ENCODE assay signal across 37 cellular contexts in the genomic region with DNA sequence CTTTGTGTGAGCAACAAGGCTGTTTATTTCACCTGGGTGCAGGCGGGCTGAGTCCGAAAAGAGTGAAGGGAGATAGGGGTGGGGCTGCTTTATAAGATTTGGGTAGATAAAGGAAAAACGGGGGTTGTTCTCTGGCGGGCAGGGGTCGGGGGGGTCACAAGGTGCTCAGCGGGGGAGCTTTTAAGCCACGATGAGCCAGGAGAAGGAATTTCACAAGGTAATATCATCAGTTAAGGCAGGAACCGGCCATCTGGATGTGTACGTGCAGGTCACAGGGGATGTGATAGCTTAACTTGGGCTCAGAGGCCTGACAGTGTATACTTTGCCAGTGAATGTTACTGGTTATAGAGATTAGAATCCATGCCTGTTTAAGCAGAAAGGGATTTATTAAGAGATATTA. TPM values are rescaled to one million over a fixed set of nuclear protein-coding genes. Genes with fewer than 3 reads are reported as not detected.
"Had no signal": no experiment of that assay in that cellular context is flagged by ENCODE, and none has a peak within 500 bp of the region (broad histone marks: within the 10 kb centered on the region; RNA-seq: fewer than 3 reads in every experiment).

No MANE protein-coding gene starts in this region.

- H3K4me1 ChIP-seq: adrenal gland, body of pancreas, breast epithelium had no signal

- H3K36me3 ChIP-seq: adrenal gland, brain microvascular endothelial cell, breast epithelium had no signal

- H3K4me3 Mint-ChIP-seq: activated CD4-positive, alpha-beta memory T cell treated with anti-CD3 and anti-CD28 coated beads for 36 hours; activated CD4-positive, alpha-beta T cell treated with anti-CD3 and anti-CD28 coated beads, Interleukin-2, amount 10 ng/mL, durations not matched to agents 24 days and 14 days; activated CD8-positive, alpha-beta T cell treated with anti-CD3 and anti-CD28 coated beads for 36 hours; activated naive CD4-positive, alpha-beta T cell treated with anti-CD3 and anti-CD28 coated beads for 36 hours; activated naive CD8-positive, alpha-beta T cell treated with anti-CD3 and anti-CD28 coated beads for 36 hours; activated T-cell treated with anti-CD3 and anti-CD28 coated beads, Interleukin-2, amount 50 U/mL, for 4 hours; activated T-cell treated with anti-CD3 and anti-CD28 coated beads, Interleukin-2, amount 50 U/mL, for 72 hours; activated T-helper 1 cell treated with anti-CD3 and anti-CD28 coated beads, Interleukin-12 subunit alpha, Interleukin-12 subunit beta, Interleukin-2, Interleukin-4 antibody, amounts not matched to agents 30 ng/mL and 10 ng/mL and 1 ng/mL, durations not matched to agents 14 hours and 24 hours and 36 hours; activated T-helper 17 cell treated with anti-CD3 and anti-CD28 coated beads, Interleukin-2, amount 50 U/mL, for 72 hours; T-helper 1 cell treated with Interleukin-12 subunit alpha and Interleukin-12 subunit beta and Interleukin-4 antibody, amounts not matched to agents 30 μg/mL and 1 μg/mL, for 36 hours; T-helper 2 cell treated with Interferon-gamma antibody and Interleukin-4, amounts not matched to agents 5 μg/mL and 100 μg/mL, for 36 hours; WTC11 had no signal

- H3K27ac Mint-ChIP-seq: activated CD4-positive, alpha-beta memory T cell treated with anti-CD3 and anti-CD28 coated beads for 36 hours; activated CD4-positive, alpha-beta T cell treated with anti-CD3 and anti-CD28 coated beads, Interleukin-2, amount 10 ng/mL, durations not matched to agents 24 days and 14 days; activated CD8-positive, alpha-beta T cell treated with anti-CD3 and anti-CD28 coated beads for 36 hours; activated naive CD4-positive, alpha-beta T cell treated with anti-CD3 and anti-CD28 coated beads for 36 hours; activated naive CD4-positive, alpha-beta T cell treated with anti-CD3 and anti-CD28 coated beads, Interleukin-2, amount 50 U/mL, for 72 hours; activated naive CD8-positive, alpha-beta T cell treated with anti-CD3 and anti-CD28 coated beads for 36 hours; activated T-cell treated with anti-CD3 and anti-CD28 coated beads, Interleukin-2, amount 50 U/mL, for 72 hours; activated T-helper 1 cell treated with anti-CD3 and anti-CD28 coated beads, Interleukin-12 subunit alpha, Interleukin-12 subunit beta, Interleukin-2, Interleukin-4 antibody, amounts not matched to agents 30 ng/mL and 10 ng/mL and 1 ng/mL, durations not matched to agents 14 hours and 24 hours and 36 hours; activated T-helper 17 cell treated with anti-CD3 and anti-CD28 coated beads, Interleukin-2, amount 50 U/mL, for 72 hours; T-helper 1 cell treated with Interleukin-12 subunit alpha and Interleukin-12 subunit beta and Interleukin-4 antibody, amounts not matched to agents 30 μg/mL and 1 μg/mL, for 36 hours; T-helper 2 cell treated with Interferon-gamma antibody and Interleukin-4, amounts not matched to agents 5 μg/mL and 100 μg/mL, for 36 hours; WTC11 had no signal

- H3K27me3 ChIP-seq: body of pancreas, brain microvascular endothelial cell, breast epithelium had no signal

- H3K9me3 ChIP-seq: adrenal gland, body of pancreas, breast epithelium had no signal

- H3K9me3 Mint-ChIP-seq: activated CD4-positive, alpha-beta memory T cell treated with anti-CD3 and anti-CD28 coated beads for 36 hours; activated CD4-positive, alpha-beta T cell treated with anti-CD3 and anti-CD28 coated beads, Interleukin-2, amount 10 ng/mL, durations not matched to agents 24 days and 14 days; activated CD8-positive, alpha-beta T cell treated with anti-CD3 and anti-CD28 coated beads for 36 hours; activated naive CD4-positive, alpha-beta T cell treated with anti-CD3 and anti-CD28 coated beads for 36 hours; activated naive CD4-positive, alpha-beta T cell treated with anti-CD3 and anti-CD28 coated beads, Interleukin-2, amount 50 U/mL, for 72 hours; activated naive CD8-positive, alpha-beta T cell treated with anti-CD3 and anti-CD28 coated beads for 36 hours; activated T-cell treated with anti-CD3 and anti-CD28 coated beads, Interleukin-2, amount 50 U/mL, for 4 hours; activated T-cell treated with anti-CD3 and anti-CD28 coated beads, Interleukin-2, amount 50 U/mL, for 72 hours; activated T-helper 1 cell treated with anti-CD3 and anti-CD28 coated beads, Interleukin-12 subunit alpha, Interleukin-12 subunit beta, Interleukin-2, Interleukin-4 antibody, amounts not matched to agents 30 ng/mL and 10 ng/mL and 1 ng/mL, durations not matched to agents 14 hours and 24 hours and 36 hours; activated T-helper 17 cell treated with anti-CD3 and anti-CD28 coated beads, Interleukin-2, amount 50 U/mL, for 72 hours; T-helper 1 cell treated with Interleukin-12 subunit alpha and Interleukin-12 subunit beta and Interleukin-4 antibody, amounts not matched to agents 30 μg/mL and 1 μg/mL, for 36 hours; T-helper 2 cell treated with Interferon-gamma antibody and Interleukin-4, amounts not matched to agents 5 μg/mL and 100 μg/mL, for 36 hours; WTC11 had no signal

- H3K4me1 Mint-ChIP-seq: activated CD4-positive, alpha-beta T cell treated with anti-CD3 and anti-CD28 coated beads, Interleukin-2, amount 10 ng/mL, durations not matched to agents 24 days and 14 days; activated naive CD8-positive, alpha-beta T cell treated with anti-CD3 and anti-CD28 coated beads for 36 hours; activated T-helper 17 cell treated with anti-CD3 and anti-CD28 coated beads, Interleukin-2, amount 50 U/mL, for 72 hours had no signal

- ATAC-seq: activated CD4-positive, CD25-positive, alpha-beta regulatory T cell treated with anti-CD3 and anti-CD28 coated beads, Interleukin-2, amount 50 U/mL, for 24 hours; activated CD8-positive, alpha-beta T cell treated with anti-CD3 and anti-CD28 coated beads for 36 hours; activated naive CD4-positive, alpha-beta T cell treated with anti-CD3 and anti-CD28 coated beads, Interleukin-2, amount 50 U/mL, for 72 hours; activated T-cell treated with anti-CD3 and anti-CD28 coated beads, Interleukin-2, amount 50 U/mL, for 4 hours; activated T-cell treated with anti-CD3 and anti-CD28 coated beads, Interleukin-2, amount 50 U/mL, for 72 hours; activated T-helper 17 cell treated with anti-CD3 and anti-CD28 coated beads, Interleukin-2, amount 50 U/mL, for 72 hours; body of pancreas; WTC11 had no signal

- H3K36me3 Mint-ChIP-seq: activated CD4-positive, alpha-beta memory T cell treated with anti-CD3 and anti-CD28 coated beads for 36 hours; activated naive CD4-positive, alpha-beta T cell treated with anti-CD3 and anti-CD28 coated beads, Interleukin-2, amount 50 U/mL, for 72 hours; activated naive CD8-positive, alpha-beta T cell treated with anti-CD3 and anti-CD28 coated beads for 36 hours; WTC11 had no signal

- H3K4me3 ChIP-seq: adrenal gland, body of pancreas, breast epithelium had no signal

- DNase-seq: activated CD4-positive, alpha-beta memory T cell treated with anti-CD3 and anti-CD28 coated beads for 36 hours; activated CD4-positive, alpha-beta T cell treated with anti-CD3 and anti-CD28 coated beads for 4 hours; activated CD4-positive, alpha-beta T cell treated with anti-CD3 and anti-CD28 coated beads, Interleukin-2, amount 10 ng/mL, durations not matched to agents 24 days and 14 days; activated CD4-positive, alpha-beta T cell treated with anti-CD3 and anti-CD28 coated beads, Interleukin-2, amount 50 U/mL, for 1 hour; activated CD4-positive, alpha-beta T cell treated with anti-CD3 and anti-CD28 coated beads, Interleukin-2, amount 50 U/mL, for 4 hours; activated CD4-positive, CD25-positive, alpha-beta regulatory T cell; activated CD8-positive, alpha-beta memory T cell treated with anti-CD3 and anti-CD28 coated beads, Interleukin-2, amount 50 U/mL, for 4 hours; activated CD8-positive, alpha-beta T cell treated with anti-CD3 and anti-CD28 coated beads for 36 hours; activated effector memory CD4-positive, alpha-beta T cell treated with anti-CD3 and anti-CD28 coated beads, Interleukin-2, amount 50 U/mL, for 16 hours; activated gamma-delta T cell treated with Interleukin-2 at 50 U/mL for 16 hours; activated naive CD4-positive, alpha-beta T cell; activated naive CD4-positive, alpha-beta T cell treated with anti-CD3 and anti-CD28 coated beads for 36 hours; activated naive CD4-positive, alpha-beta T cell treated with anti-CD3 and anti-CD28 coated beads, Interleukin-2, amount 50 U/mL, for 16 hours; activated naive CD8-positive, alpha-beta T cell treated with anti-CD3 and anti-CD28 coated beads for 36 hours; activated T-cell treated with anti-CD3 and anti-CD28 coated beads for 4 hours; activated T-cell treated with anti-CD3 and anti-CD28 coated beads, Interleukin-2, amount 50 U/mL, for 1 hour; activated T-cell treated with anti-CD3 and anti-CD28 coated beads, Interleukin-2, amount 50 U/mL, for 4 hours; activated T-cell treated with anti-CD3 and anti-CD28 coated beads, Interleukin-2, amount 50 U/mL, for 72 hours; adrenal gland; amniotic stem cell; aorta; body of pancreas; brain microvascular endothelial cell; central memory CD4-positive, alpha-beta T cell; T-helper 1 cell; T-helper 2 cell; T-helper 9 cell had no signal

- H3K27ac ChIP-seq: adrenal gland, body of pancreas, brain microvascular endothelial cell, breast epithelium, VCaP had no signal

RNA-seq across cellular contexts. Expression of gene ASB5, which starts 31.0 kb away (rescaled TPM):
- total RNA-seq: activated CD4-positive, alpha-beta memory T cell treated with anti-CD3 and anti-CD28 coated beads for 36 hours; activated CD4-positive, alpha-beta T cell treated with anti-CD3 and anti-CD28 coated beads, Interleukin-2, amount 10 ng/mL, durations not matched to agents 24 days and 14 days; activated CD8-positive, alpha-beta memory T cell treated with anti-CD3 and anti-CD28 coated beads for 36 hours; activated CD8-positive, alpha-beta T cell treated with anti-CD3 and anti-CD28 coated beads for 36 hours; activated naive CD4-positive, alpha-beta T cell treated with anti-CD3 and anti-CD28 coated beads for 36 hours; activated naive CD4-positive, alpha-beta T cell treated with anti-CD3 and anti-CD28 coated beads, Interleukin-2, amount 50 U/mL, for 72 hours; activated naive CD8-positive, alpha-beta T cell treated with anti-CD3 and anti-CD28 coated beads for 36 hours; activated T-cell treated with anti-CD3 and anti-CD28 coated beads, Interleukin-2, amount 50 U/mL, for 4 hours; activated T-cell treated with anti-CD3 and anti-CD28 coated beads, Interleukin-2, amount 50 U/mL, for 72 hours; activated T-helper 1 cell treated with anti-CD3 and anti-CD28 coated beads, Interleukin-12 subunit alpha, Interleukin-12 subunit beta, Interleukin-2, Interleukin-4 antibody, amounts not matched to agents 30 ng/mL and 10 ng/mL and 1 ng/mL, durations not matched to agents 14 hours and 24 hours and 36 hours; activated T-helper 17 cell treated with anti-CD3 and anti-CD28 coated beads, Interleukin-2, amount 50 U/mL, for 72 hours; aorta; body of pancreas; breast epithelium; WTC11 had no signal
